Comparison of ENCODE assay signal across 16 cellular contexts in genomic region chr21:41745026-41745820, GRCh38. TPM values are rescaled to one million over a fixed set of nuclear protein-coding genes. Genes with fewer than 3 reads are reported as not detected.
DNase-seq lines count a peak whose midpoint lies in the region; ATAC-seq and TF ChIP-seq lines count a peak whose summit lies in the region.
"Had no signal": no experiment of that assay in that cellular context is flagged by ENCODE, and none has a peak within 500 bp of the region (broad histone marks: within the 10 kb centered on the region; RNA-seq: fewer than 3 reads in every experiment).

No MANE protein-coding gene starts in this region.

- no peaks in the 10 kb centered on the region for H3K79me2 ChIP-seq in neural progenitor cell (ENCODE audit: low read depth)

- no peak overlapping the region for H2AFZ ChIP-seq in neural progenitor cell (replicated peaks)

- no peaks in the 10 kb centered on the region for H3K27me3 ChIP-seq in right cardiac atrium (ENCODE audit: control insufficient read depth, insufficient read depth)
- H3K27me3 ChIP-seq in neural progenitor cell: no peaks in the 10 kb centered on the region
- no peaks in the 10 kb centered on the region for H3K27me3 ChIP-seq in aorta (ENCODE audit: control insufficient read depth in 1 of 2, insufficient read depth in 2 of 2, low read length in 1 of 2)

- H3K4me2 ChIP-seq in neural progenitor cell: no peak overlapping the region

- peaks cover 8% of the 10 kb centered on the region for H3F3A ChIP-seq in neural progenitor cell (ENCODE audit: low read depth)

- TF ChIP-seq CTCF in neural progenitor cell (IDR thresholded peaks at IDR 0.05): no peak

- ATAC-seq in Right ventricle myocardium superior (ENCODE audit: poor library complexity) (no peak), right cardiac atrium (no peak), aorta (ENCODE audit: low FRiP score) (no peak)
- ATAC-seq: CD8-positive, alpha-beta T cell had no signal

- peak; percentile 38 for DNase-seq in Right ventricle myocardium superior
- no peak for DNase-seq in right cardiac atrium
- DNase-seq in ecto neural progenitor cell (ENCODE audit: low spot score): peak; percentile 41
- DNase-seq in neural progenitor cell (ENCODE audit: low spot score): no peak
- peak; percentile 24 to 56 for DNase-seq in aorta
- no peak for DNase-seq in SHP77 treated with DMSO at 0.1 percent for 48 hours (lab: John Stamatoyannopoulos, UW)
- no peak for DNase-seq in NCI-H1105 (lab: John Stamatoyannopoulos, UW)
- DNase-seq in NCI-H510A (lab: John Stamatoyannopoulos, UW): no peak
- DNase-seq: CD8-positive, alpha-beta T cell; COR-L47; GOT3; HCEC 1CT; HFFc6 had no signal

- peaks cover 7% of the 10 kb centered on the region for H4K20me1 ChIP-seq in neural progenitor cell (ENCODE audit: low read depth)

- no peak overlapping the region for H3K4me3 ChIP-seq in right cardiac atrium (ENCODE audit: low read length)
- H3K4me3 ChIP-seq in neural progenitor cell: no peak overlapping the region
- no peak overlapping the region for H3K4me3 ChIP-seq in aorta (ENCODE audit: low read length in 2 of 2)

- H3K4me3 Mint-ChIP-seq in neural progenitor cell: no peak overlapping the region
- H3K4me3 Mint-ChIP-seq: CD14-positive monocyte; CD8-positive, alpha-beta T cell; HFFc6 had no signal

- H3K9ac ChIP-seq in neural progenitor cell: no peak overlapping the region

- peak overlapping the region; percentile 7 for H3K27ac Mint-ChIP-seq in neural progenitor cell
- H3K27ac Mint-ChIP-seq: CD14-positive monocyte; CD8-positive, alpha-beta T cell; HFFc6 had no signal

- H3K36me3 Mint-ChIP-seq in neural progenitor cell: no peaks in the 10 kb centered on the region
- H3K36me3 Mint-ChIP-seq: CD14-positive monocyte; CD8-positive, alpha-beta T cell had no signal

- 79% methylated on average over 25 of the region's 25 CpGs for WGBS in right cardiac atrium
- WGBS in aorta, 2 donors: 93 to 95% methylated on average over 25 of the region's 25 CpGs

- H3K36me3 ChIP-seq in neural progenitor cell (no peaks in the 10 kb centered on the region), aorta (ENCODE audit: control insufficient read depth in 1 of 2, insufficient read depth in 2 of 2, low read length in 1 of 2) (peaks cover 0 to 9% of the 10 kb centered on the region in 2 donors)

- H3K27me3 Mint-ChIP-seq in neural progenitor cell (ENCODE audit: insufficient read depth, low read depth): peaks cover 17% of the 10 kb centered on the region

- H3K9me3 ChIP-seq in right cardiac atrium (ENCODE audit: control insufficient read depth, low read length) (no peaks in the 10 kb centered on the region), neural progenitor cell (ENCODE audit: low read depth) (no peaks in the 10 kb centered on the region), aorta (ENCODE audit: control insufficient read depth, low read length) (no peaks in the 10 kb centered on the region)

- no peak overlapping the region for H3K27ac ChIP-seq in right cardiac atrium (ENCODE audit: low read length)
- H3K27ac ChIP-seq in neural progenitor cell: no peak overlapping the region
- H3K27ac ChIP-seq in aorta (ENCODE audit: low read depth in 1 of 2, low read length in 2 of 2): no peak overlapping the region
- H3K27ac ChIP-seq: 22Rv1, HL-60 had no signal

- peaks cover 39% of the 10 kb centered on the region for H3K4me1 Mint-ChIP-seq in neural progenitor cell
- H3K4me1 Mint-ChIP-seq: CD14-positive monocyte had no signal

- intact Hi-C loops in Right ventricle myocardium superior (cut with DNase I): no loop called here
- intact Hi-C loops in right cardiac atrium (cut with DNase I): no loop called here
- intact Hi-C loops in aorta (cut with DNase I): no loop called here

- peaks cover 3% of the 10 kb centered on the region for H3K9me3 Mint-ChIP-seq in neural progenitor cell
- H3K9me3 Mint-ChIP-seq: CD14-positive monocyte; CD8-positive, alpha-beta T cell; HFFc6 had no signal

- no peaks in the 10 kb centered on the region for H3K4me1 ChIP-seq in right cardiac atrium (ENCODE audit: control insufficient read depth, insufficient read depth, low read length)
- peaks cover 17% of the 10 kb centered on the region for H3K4me1 ChIP-seq in neural progenitor cell
- no peaks in the 10 kb centered on the region for H3K4me1 ChIP-seq in aorta (ENCODE audit: control insufficient read depth in 1 of 2, insufficient read depth in 2 of 2, low read length in 2 of 2)

RNA-seq across cellular contexts. Expression of gene RIPK4, which starts 21.6 kb away (rescaled TPM):
- total RNA-seq in Right ventricle myocardium superior: 0.08 TPM
- 1 to 10 TPM in 1 of 4 donors, under 1 TPM in 3; 0.86 to 1.2 (median 0.92) TPM for total RNA-seq in right cardiac atrium
- polyA plus RNA-seq in right cardiac atrium: 0.70 TPM
- 1.3 and 2.3 TPM in 2 replicates for total RNA-seq in neural progenitor cell (ENCODE audit: low replicate concordance)
- 1 to 10 TPM; 3.0 to 3.6 TPM for total RNA-seq in aorta
- 1 to 10 TPM; 7.5 to 8.9 TPM for polyA plus RNA-seq in aorta

Comparison
In these comparisons a context has a peak if more than half of its experiments do, and no peak if none do; other contexts are left out.
1. DNase-seq: peak in Right ventricle myocardium superior (single experiment), ecto neural progenitor cell (single experiment) and aorta (2 of 2); none in right cardiac atrium (0 of 3), neural progenitor cell (single experiment), SHP77 treated with DMSO at 0.1 percent for 48 hours (single experiment), NCI-H1105 (single experiment) and NCI-H510A (single experiment).